Comparison of ENCODE assay signal across 22 cellular contexts in the genomic region with DNA sequence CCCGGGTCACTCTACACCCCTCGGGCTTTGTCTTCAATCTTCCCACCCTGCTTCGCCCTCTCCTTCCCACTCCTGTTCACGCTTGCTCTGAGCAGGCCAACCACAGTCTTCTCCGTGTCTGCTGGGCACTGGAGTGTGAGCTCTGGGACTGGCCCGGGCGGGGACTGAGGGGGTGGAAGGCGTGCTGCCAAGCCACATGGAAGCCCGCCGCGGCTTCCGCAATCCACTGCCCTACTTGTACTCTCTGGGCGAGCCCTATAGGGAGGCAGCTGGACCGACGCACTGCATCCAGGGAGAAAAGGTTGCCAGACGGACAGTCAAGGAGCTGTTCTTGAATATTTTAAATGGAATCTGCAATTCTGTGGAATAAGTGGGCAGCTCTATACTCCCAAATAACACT. TPM values are rescaled to one million over a fixed set of nuclear protein-coding genes. Genes with fewer than 3 reads are reported as not detected.
DNase-seq lines count a peak whose midpoint lies in the region; ATAC-seq and TF ChIP-seq lines count a peak whose summit lies in the region.
"Had no signal": no experiment of that assay in that cellular context is flagged by ENCODE, and none has a peak within 500 bp of the region (broad histone marks: within the 10 kb centered on the region; RNA-seq: fewer than 3 reads in every experiment).

No MANE protein-coding gene starts in this region.

- no peaks in the 10 kb centered on the region for H3K9me3 ChIP-seq in heart left ventricle
- H3K9me3 ChIP-seq in transverse colon, result no peaks in the 10 kb centered on the region
- H3K9me3 ChIP-seq: gastrocnemius medialis had no signal

- H3K36me3 ChIP-seq in heart left ventricle, result peaks cover 0 to 94% (median 92%) of the 10 kb centered on the region in 9 donors
- H3K36me3 ChIP-seq in transverse colon, result peaks cover 0 to 85% (median 45%) of the 10 kb centered on the region in 4 donors

- ATAC-seq in heart left ventricle (peak in 3 of 4 donors; percentile 63 to 82 (median 73)), sciatic nerve (peak; percentile 82), HG02973 (IDR thresholded peaks at IDR 0.05; ENCODE audit: unreplicated experiment) (no peak)
- ATAC-seq: activated CD8-positive, alpha-beta T cell treated with anti-CD3 and anti-CD28 coated beads, Interleukin-2, amount 10 ng/mL, durations not matched to agents 7 days and 5 days; activated T-helper 17 cell treated with anti-CD3 and anti-CD28 coated beads, Interleukin-2, amount 50 U/mL, for 72 hours; effector memory CD8-positive, alpha-beta T cell; gastrocnemius medialis had no signal

- H3K27ac ChIP-seq in heart left ventricle, result no peak overlapping the region
- H3K27ac ChIP-seq in transverse colon, result no peak overlapping the region
- H3K27ac ChIP-seq: gastrocnemius medialis, parathyroid adenoma had no signal

- no peak for TF ChIP-seq POLR2A in heart left ventricle (IDR thresholded peaks at IDR 0.05)
- TF ChIP-seq POLR2A in transverse colon (IDR thresholded peaks at IDR 0.05), result no peak

- DNase-seq in GM03348 (ENCODE audit: low spot score), result peak; percentile 89
- DNase-seq in cerebellar cortex (ENCODE audit: low spot score), result peak; percentile 28
- DNase-seq in heart left ventricle, result peak in 4 of 5 donors; percentile 24 to 59 (median 46)
- no peak for DNase-seq in sciatic nerve (ENCODE audit: low spot score)
- DNase-seq in DMS53 treated with DMSO at 0.1 percent for 48 hours (lab: John Stamatoyannopoulos, UW; ENCODE audit: unreplicated experiment), result no peak
- no peak for DNase-seq in transverse colon
- DNase-seq: activated CD8-positive, alpha-beta T cell treated with anti-CD3 and anti-CD28 coated beads, Interleukin-2, amount 10 ng/mL, durations not matched to agents 7 days and 5 days; COR-L47; effector memory CD8-positive, alpha-beta T cell; erythroblast; hypothalamus; Karpas-422; NCI-H1417 treated with DMSO at 0.1 percent for 48 hours; NCI-H2081; NCI-H446; NCI-H748 treated with DMSO at 0.1 percent for 48 hours; SHP77 treated with DMSO at 0.1 percent for 48 hours; stimulated activated CD8-positive, alpha-beta memory T cell treated with anti-CD3 and anti-CD28 coated beads, Interleukin-4, amount 100 ng/mL, for 48 hours had no signal

- 81 to 91% (median 87%) methylated on average over 16 of the region's 16 CpGs for WGBS in heart left ventricle, 4 donors
- WGBS in transverse colon (ENCODE audit: low coverage in 1 of 2), 2 donors, result 90% methylated on average over 16 of the region's 16 CpGs; no CpG with 5 or more reads in 1 of the 2 donors

- intact Hi-C loops in heart left ventricle (cut with DNase I) (no loop called here), sciatic nerve (cut with DNase I) (no loop called here), transverse colon (cut with DNase I; ENCODE audit: low total_unique reads) (no loop called here)

- H3K4me3 ChIP-seq in heart left ventricle, result no peak overlapping the region
- no peak overlapping the region for H3K4me3 ChIP-seq in transverse colon
- H3K4me3 ChIP-seq: gastrocnemius medialis had no signal

- TF ChIP-seq CTCF in heart left ventricle (IDR thresholded peaks at IDR 0.05) (no peak), transverse colon (IDR thresholded peaks at IDR 0.05) (no peak)

- TF ChIP-seq EP300 in transverse colon (IDR thresholded peaks at IDR 0.05; ENCODE audit: low read depth), result no peak

- H3K4me1 ChIP-seq in heart left ventricle (peaks cover 0 to 9% (median 0%) of the 10 kb centered on the region in 12 donors), transverse colon (no peaks in the 10 kb centered on the region)
- H3K4me1 ChIP-seq: parathyroid adenoma had no signal

- in situ Hi-C loops in transverse colon (cut with MboI; ENCODE audit: low pct_ligation_motif_present in 1 of 4, low pct_unique_long_range_greater_than_20kb in 1 of 4, low sequenced_read_pairs in 3 of 4), result no loop called here

- H3K27me3 ChIP-seq in heart left ventricle (no peaks in the 10 kb centered on the region), transverse colon (no peaks in the 10 kb centered on the region)
- H3K27me3 ChIP-seq: gastrocnemius medialis had no signal

RNA-seq across cellular contexts. Expression of a gene that starts 24.8 kb away (rescaled TPM):
- total RNA-seq in heart left ventricle (10 to 100 TPM; 28.3 to 46.2 (median 37.3) TPM), sciatic nerve (60.6 TPM), transverse colon (100 to 1,000 TPM in 2 of 4 donors, 10 to 100 TPM in 2; 90.9 to 113 (median 99.9) TPM)
- 10 to 100 TPM; 12.0 to 34.3 TPM for polyA plus RNA-seq in heart left ventricle

RNA-seq across cellular contexts. Expression of a gene that starts 42.3 kb away (rescaled TPM):
- 10 to 100 TPM; 20.7 to 45.2 (median 29.1) TPM for total RNA-seq in heart left ventricle
- 10 to 100 TPM; 15.5 to 27.8 TPM for polyA plus RNA-seq in heart left ventricle
- total RNA-seq in sciatic nerve, result 55.9 TPM
- 100 to 1,000 TPM in 2 of 4 donors, 10 to 100 TPM in 2; 46.0 to 146 (median 88.6) TPM for total RNA-seq in transverse colon

Comparison
In these comparisons a context has a peak if more than half of its experiments do, and no peak if none do; other contexts are left out.
1. DNase-seq: peak in GM03348 (single experiment), cerebellar cortex (single experiment) and heart left ventricle (4 of 5); none in sciatic nerve (single experiment), DMS53 treated with DMSO at 0.1 percent for 48 hours (single experiment) and transverse colon (single experiment).